13 cellular contexts compared by ENCODE assay signal in the genomic region with DNA sequence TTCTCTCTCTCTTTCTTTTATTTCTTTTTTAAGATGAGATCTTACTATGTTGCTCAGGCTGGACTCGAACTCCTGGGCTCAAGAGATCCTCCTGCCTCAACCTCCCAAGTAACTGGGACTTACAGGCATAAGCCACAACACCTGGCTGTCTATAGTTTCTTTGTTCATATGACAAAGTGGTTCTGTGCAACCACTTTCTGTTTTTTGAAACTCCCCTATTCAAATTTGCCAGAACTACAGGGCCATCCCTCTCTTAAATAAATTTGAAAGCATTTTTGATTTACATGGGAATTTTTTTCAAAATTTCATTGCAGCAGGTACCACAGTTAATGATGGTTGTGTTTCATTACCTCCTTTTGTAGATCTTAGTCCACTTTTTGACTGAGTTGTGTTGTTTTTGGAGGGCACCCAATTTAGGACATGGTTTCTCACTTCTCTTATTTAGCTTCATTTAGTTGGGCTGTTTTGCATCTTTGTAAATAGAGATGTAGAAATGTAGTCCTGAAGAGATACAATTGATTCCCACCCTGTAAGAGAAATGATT.
DNase-seq lines count a peak whose midpoint lies in the region; ATAC-seq lines count a peak whose summit lies in the region.
"Had no signal": no experiment of that assay in that cellular context is flagged by ENCODE, and none has a peak within 500 bp of the region (broad histone marks: within the 10 kb centered on the region; RNA-seq: fewer than 3 reads in every experiment).

No MANE protein-coding gene starts in this region.

- H3K9me3 Mint-ChIP-seq in memory B cell, result no peaks in the 10 kb centered on the region
- H3K9me3 Mint-ChIP-seq: T-helper 2 cell treated with Interferon-gamma antibody and Interleukin-4, amounts not matched to agents 5 μg/mL and 100 μg/mL, for 36 hours had no signal

- no peaks in the 10 kb centered on the region for H3K36me3 ChIP-seq in H7 (replicated peaks; ENCODE audit: control insufficient read depth, insufficient read depth, low read length)

- H3K4me3 ChIP-seq in H7 (ENCODE audit: insufficient read depth, low read depth, low read length), result no peak overlapping the region
- H3K4me3 ChIP-seq: skin epidermis had no signal

- ATAC-seq in GM19025 (IDR thresholded peaks at IDR 0.05; ENCODE audit: low read depth, unreplicated experiment) (peak; percentile 67), GM21737 (IDR thresholded peaks at IDR 0.05; ENCODE audit: unreplicated experiment) (peak; percentile 76), HG03139 (IDR thresholded peaks at IDR 0.05; ENCODE audit: unreplicated experiment) (peak; percentile 64), memory B cell (ENCODE audit: low read depth) (peak; percentile 90)

- H3K4me1 Mint-ChIP-seq in memory B cell, result peaks cover 36% of the 10 kb centered on the region

- H3K36me3 Mint-ChIP-seq in memory B cell, result peaks cover 13% of the 10 kb centered on the region

- H3K27ac Mint-ChIP-seq in memory B cell, result peak overlapping the region; percentile 72
- H3K27ac Mint-ChIP-seq: T-helper 2 cell treated with Interferon-gamma antibody and Interleukin-4, amounts not matched to agents 5 μg/mL and 100 μg/mL, for 36 hours had no signal

- DNase-seq in memory B cell (ENCODE audit: low spot score in 2 of 2) (peak in 1 of 2 donors; percentile 18), GM19238 (ENCODE audit: insufficient read length, low spot score) (no peak), H7 (no peak)
- no peak for DNase-seq in activated CD4-positive, alpha-beta T cell treated with anti-CD3 and anti-CD28 coated beads, Interleukin-2, amount 50 U/mL, for 1 hour
- no peak for DNase-seq in activated naive CD4-positive, alpha-beta T cell (lab: John Stamatoyannopoulos, UW)
- DNase-seq: activated CD8-positive, alpha-beta memory T cell treated with anti-CD3 and anti-CD28 coated beads, Interleukin-2, amount 50 U/mL, for 48 hours; OCI-M1; stimulated activated CD8-positive, alpha-beta memory T cell treated with anti-CD3 and anti-CD28 coated beads, Interleukin-4, amount 100 ng/mL, for 48 hours had no signal

- H3K27me3 ChIP-seq in H7 (ENCODE audit: control insufficient read depth, insufficient read depth, low read length), result no peaks in the 10 kb centered on the region

- peak overlapping the region; percentile 39 for H3K4me3 Mint-ChIP-seq in memory B cell
- H3K4me3 Mint-ChIP-seq: T-helper 2 cell treated with Interferon-gamma antibody and Interleukin-4, amounts not matched to agents 5 μg/mL and 100 μg/mL, for 36 hours had no signal

- H3K27me3 Mint-ChIP-seq in memory B cell, result no peaks in the 10 kb centered on the region
